In the genomic region with DNA sequence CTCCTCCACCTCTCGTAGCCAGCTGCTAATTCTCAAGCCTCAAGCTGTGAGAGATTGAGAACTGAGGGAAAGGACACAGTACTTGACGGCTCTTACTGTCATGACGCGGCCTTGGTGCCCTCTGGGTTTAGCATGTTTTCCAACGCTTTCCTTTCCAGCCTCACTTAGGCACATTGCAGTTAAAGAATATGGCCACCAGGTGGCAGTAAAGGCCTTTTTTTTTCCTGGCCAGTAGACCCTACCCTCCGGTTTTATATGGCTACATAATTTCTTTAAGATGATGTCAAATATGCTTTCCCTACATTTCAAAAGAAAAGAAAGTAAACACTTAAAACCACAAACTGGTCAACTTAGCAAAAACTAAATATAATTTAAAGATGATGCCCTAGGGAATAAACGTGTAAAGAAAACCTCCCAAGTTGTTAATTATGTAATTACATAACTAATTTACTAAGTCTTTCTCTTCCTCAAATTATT, we compare ENCODE assay signal across 7 cellular contexts. TPM values are rescaled to one million over a fixed set of nuclear protein-coding genes. Genes with fewer than 3 reads are reported as not detected.
DNase-seq lines count a peak whose midpoint lies in the region; ATAC-seq and TF ChIP-seq lines count a peak whose summit lies in the region.

No MANE protein-coding gene starts in this region.

- H3K4me1 ChIP-seq in SJSA1 (replicated peaks) (peaks cover 4% of the 10 kb centered on the region; the same call in 1 of the 2 replicates), cardiac muscle cell (ENCODE audit: low read depth) (no peaks in the 10 kb centered on the region)

- H3K9me3 ChIP-seq in SJSA1 (replicated peaks), result no peaks in the 10 kb centered on the region
- H3K9me3 ChIP-seq in cardiac muscle cell (ENCODE audit: low read depth), result no peaks in the 10 kb centered on the region

- peak; percentile 80 for DNase-seq in GM12865 (ENCODE audit: low read depth)
- DNase-seq in NB4 (ENCODE audit: low read depth), result peak; percentile 75
- DNase-seq in SJSA1 (ENCODE audit: low read depth in 1 of 2, low spot score in 2 of 2), result peak; percentile 65 to 78
- peak; percentile 45 for DNase-seq in activated naive CD4-positive, alpha-beta T cell treated with anti-CD3 and anti-CD28 coated beads, Interleukin-2, amount 50 U/mL, for 16 hours
- peak; percentile 78 to 86 for DNase-seq in cardiac muscle cell (ENCODE audit: low read depth in 1 of 2, low spot score in 1 of 2)
- peak; percentile 30 for DNase-seq in pulmonary artery endothelial cell (ENCODE audit: low read depth, low spot score)

- H3K27ac ChIP-seq in SJSA1 (no peak overlapping the region), cardiac muscle cell (no peak overlapping the region)

- no peak for ATAC-seq in GM21367 (IDR thresholded peaks at IDR 0.05; ENCODE audit: unreplicated experiment)

- H3K27me3 ChIP-seq in SJSA1 (replicated peaks), result no peaks in the 10 kb centered on the region
- H3K27me3 ChIP-seq in cardiac muscle cell, result no peaks in the 10 kb centered on the region

- H3K36me3 ChIP-seq in SJSA1 (no peaks in the 10 kb centered on the region), cardiac muscle cell (no peaks in the 10 kb centered on the region)

- no peak for TF ChIP-seq POLR2A in NB4 (IDR thresholded peaks at IDR 0.05; ENCODE audit: extremely low read depth, insufficient read length)

- TF ChIP-seq CTCF in GM12865 (IDR thresholded peaks at IDR 0.05; ENCODE audit: insufficient read depth, low read depth, low read length, missing control alignments), result peak; percentile 66
- TF ChIP-seq CTCF in NB4 (IDR thresholded peaks at IDR 0.05; ENCODE audit: low read depth, low read length), result peak; percentile 62
- TF ChIP-seq CTCF in cardiac muscle cell (IDR thresholded peaks at IDR 0.05; ENCODE audit: low read depth, low read length), result peak; percentile 74

- H3K4me3 ChIP-seq in GM12865 (ENCODE audit: low read depth, low read length) (no peak overlapping the region), NB4 (ENCODE audit: low read depth, low read length) (no peak overlapping the region), SJSA1 (no peak overlapping the region), cardiac muscle cell (no peak overlapping the region)

RNA-seq across cellular contexts. Expression of a gene that starts 56.8 kb away (rescaled TPM):
- 282 and 448 TPM in 2 replicates for total RNA-seq in SJSA1 (2014; rRNA removed; shearing (Covaris generic))
- total RNA-seq in cardiac muscle cell (383 and 529 TPM in 2 replicates), pulmonary artery endothelial cell (183 and 239 TPM in 2 replicates)
- polyA plus RNA-seq in cardiac muscle cell, result 433 and 443 TPM in 2 replicates

Comparison
In these comparisons a context has a peak if more than half of its experiments do, and no peak if none do; other contexts are left out.
1. DNase-seq: peak in every context shown above with its lines; median percentile 82 in cardiac muscle cell; 80 in GM12865; 75 in NB4; 72 in SJSA1; 45 in activated naive CD4-positive, alpha-beta T cell treated with anti-CD3 and anti-CD28 coated beads, Interleukin-2, amount 50 U/mL, for 16 hours; 30 in pulmonary artery endothelial cell.